11 cellular contexts compared by ENCODE assay signal in genomic region chr1:157021688-157022087, GRCh38.
"Had no signal": no experiment of that assay in that cellular context is flagged by ENCODE, and none has a peak within 500 bp of the region (broad histone marks: within the 10 kb centered on the region; RNA-seq: fewer than 3 reads in every experiment).

No MANE protein-coding gene starts in this region.

- H3K27ac ChIP-seq: GM23248 had no signal

- H3K9ac ChIP-seq: GM23248 had no signal

- H3K4me2 ChIP-seq: GM23338 had no signal

- H3K36me3 ChIP-seq: HAP-1 had no signal

- H3K9me3 ChIP-seq: HAP-1 had no signal

- DNase-seq: GM23248, GOT3, H7, H9, HCEC 1CT, HFFc6 had no signal

- H3K4me1 ChIP-seq: HAP-1 had no signal

- H3K4me3 Mint-ChIP-seq: GM23338, H9, HFFc6 had no signal

- FAIRE-seq: H1, H54 had no signal

- H3K4me3 ChIP-seq: GM23248, GM23338, HAP-1 had no signal

- ATAC-seq: GM23338, HCT116 had no signal

- H2AFZ ChIP-seq: GM23248, GM23338 had no signal

- H3K27ac Mint-ChIP-seq: GM23338, H9, HFFc6 had no signal
